In the genomic region with DNA sequence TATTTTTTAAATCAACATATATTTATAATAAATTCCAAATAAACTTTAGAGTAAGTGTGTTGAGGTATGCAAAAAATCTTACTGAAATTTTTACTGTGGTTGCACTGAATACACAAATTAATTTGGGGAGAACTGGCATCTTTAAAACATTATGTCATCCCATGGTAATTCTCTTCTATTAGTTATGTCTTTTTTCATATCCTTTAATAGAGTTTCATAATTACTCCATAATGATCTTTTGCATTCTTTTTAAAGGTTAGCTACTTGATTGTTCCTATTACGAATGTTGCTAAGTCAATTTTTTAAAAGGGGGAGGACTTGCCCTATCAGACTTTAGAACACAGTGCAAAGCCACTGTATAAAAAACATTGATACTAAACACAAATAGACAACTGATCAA, we compare ENCODE assay signal across 11 cellular contexts.
"Had no signal": no experiment of that assay in that cellular context is flagged by ENCODE, and none has a peak within 500 bp of the region (broad histone marks: within the 10 kb centered on the region; RNA-seq: fewer than 3 reads in every experiment).

No MANE protein-coding gene starts in this region.

- H3K9ac ChIP-seq: GM23248 had no signal

- H3K9me3 ChIP-seq: HAP-1 had no signal

- H3K36me3 ChIP-seq: HAP-1 had no signal

- FAIRE-seq: H1, H54 had no signal

- H3K27ac ChIP-seq: GM23248 had no signal

- DNase-seq: GM23248, GOT3, H7, H9, HCEC 1CT, HFFc6 had no signal

- ATAC-seq: GM23338, HCT116 had no signal

- H3K4me3 ChIP-seq: GM23248, GM23338, HAP-1 had no signal

- H3K27ac Mint-ChIP-seq: HFFc6 had no signal

- H3K4me3 Mint-ChIP-seq: GM23338, H9, HFFc6 had no signal

- H3K9me3 Mint-ChIP-seq: GM23338, H9, HFFc6 had no signal

- H2AFZ ChIP-seq: GM23248, GM23338 had no signal
